ENCODE assay signal across 1 cellular context in genomic region chr15:78170848-78171773, GRCh38.
TF ChIP-seq lines count a peak whose summit lies in the region.

No MANE protein-coding gene starts in this region.

TF ChIP-seq in WTC11, 78 proteins besides CTCF, POLR2A, EP300 and RAD21 (continued from another document):
- TF ChIP-seq, protein P1, sequence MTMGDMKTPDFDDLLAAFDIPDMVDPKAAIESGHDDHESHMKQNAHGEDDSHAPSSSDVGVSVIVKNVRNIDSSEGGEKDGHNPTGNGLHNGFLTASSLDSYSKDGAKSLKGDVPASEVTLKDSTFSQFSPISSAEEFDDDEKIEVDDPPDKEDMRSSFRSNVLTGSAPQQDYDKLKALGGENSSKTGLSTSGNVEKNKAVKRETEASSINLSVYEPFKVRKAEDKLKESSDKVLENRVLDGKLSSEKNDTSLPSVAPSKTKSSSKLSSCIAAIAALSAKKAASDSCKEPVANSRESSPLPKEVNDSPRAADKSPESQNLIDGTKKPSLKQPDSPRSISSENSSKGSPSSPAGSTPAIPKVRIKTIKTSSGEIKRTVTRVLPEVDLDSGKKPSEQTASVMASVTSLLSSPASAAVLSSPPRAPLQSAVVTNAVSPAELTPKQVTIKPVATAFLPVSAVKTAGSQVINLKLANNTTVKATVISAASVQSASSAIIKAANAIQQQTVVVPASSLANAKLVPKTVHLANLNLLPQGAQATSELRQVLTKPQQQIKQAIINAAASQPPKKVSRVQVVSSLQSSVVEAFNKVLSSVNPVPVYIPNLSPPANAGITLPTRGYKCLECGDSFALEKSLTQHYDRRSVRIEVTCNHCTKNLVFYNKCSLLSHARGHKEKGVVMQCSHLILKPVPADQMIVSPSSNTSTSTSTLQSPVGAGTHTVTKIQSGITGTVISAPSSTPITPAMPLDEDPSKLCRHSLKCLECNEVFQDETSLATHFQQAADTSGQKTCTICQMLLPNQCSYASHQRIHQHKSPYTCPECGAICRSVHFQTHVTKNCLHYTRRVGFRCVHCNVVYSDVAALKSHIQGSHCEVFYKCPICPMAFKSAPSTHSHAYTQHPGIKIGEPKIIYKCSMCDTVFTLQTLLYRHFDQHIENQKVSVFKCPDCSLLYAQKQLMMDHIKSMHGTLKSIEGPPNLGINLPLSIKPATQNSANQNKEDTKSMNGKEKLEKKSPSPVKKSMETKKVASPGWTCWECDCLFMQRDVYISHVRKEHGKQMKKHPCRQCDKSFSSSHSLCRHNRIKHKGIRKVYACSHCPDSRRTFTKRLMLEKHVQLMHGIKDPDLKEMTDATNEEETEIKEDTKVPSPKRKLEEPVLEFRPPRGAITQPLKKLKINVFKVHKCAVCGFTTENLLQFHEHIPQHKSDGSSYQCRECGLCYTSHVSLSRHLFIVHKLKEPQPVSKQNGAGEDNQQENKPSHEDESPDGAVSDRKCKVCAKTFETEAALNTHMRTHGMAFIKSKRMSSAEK (CRISPR knock-in tag; IDR thresholded peaks at IDR 0.05; ENCODE audit: borderline replicate concordance), result no peak
